Comparison of ENCODE assay signal across 19 cellular contexts in genomic region chr11:131430466-131431176, GRCh38.
DNase-seq lines count a peak whose midpoint lies in the region; ATAC-seq and TF ChIP-seq lines count a peak whose summit lies in the region.
"Had no signal": no experiment of that assay in that cellular context is flagged by ENCODE, and none has a peak within 500 bp of the region (broad histone marks: within the 10 kb centered on the region; RNA-seq: fewer than 3 reads in every experiment).

No MANE protein-coding gene starts in this region.

- ATAC-seq in PC-3: no peak

- H3K79me2 ChIP-seq in PC-3 (ENCODE audit: low read length) (no peaks in the 10 kb centered on the region), neural progenitor cell (ENCODE audit: low read depth) (no peaks in the 10 kb centered on the region)

- H3K4me3 ChIP-seq in PC-3 (ENCODE audit: low read length) (no peak overlapping the region), neural progenitor cell (no peak overlapping the region), ascending aorta (no peak overlapping the region)
- H3K4me3 ChIP-seq: SJCRH30 had no signal

- no peak overlapping the region for H3K27ac ChIP-seq in PC-3 (ENCODE audit: low read length)
- no peak overlapping the region for H3K27ac ChIP-seq in neural progenitor cell
- H3K27ac ChIP-seq in ascending aorta: no peak overlapping the region
- H3K27ac ChIP-seq: 22Rv1, SJCRH30 had no signal

- POLR2A ChIA-PET in PC-3 (lab: Charles Lee; ENCODE audit: unreplicated experiment): no interaction called here

- H3K9me3 Mint-ChIP-seq in neural progenitor cell (peaks cover 6% of the 10 kb centered on the region), type B pancreatic cell (no peaks in the 10 kb centered on the region)
- H3K9me3 Mint-ChIP-seq: activated T-helper 1 cell treated with anti-CD3 and anti-CD28 coated beads, Interleukin-12 subunit alpha, Interleukin-12 subunit beta, Interleukin-2, Interleukin-4 antibody, amounts not matched to agents 30 ng/mL and 10 ng/mL and 1 ng/mL, durations not matched to agents 14 hours and 24 hours and 36 hours; neural crest cell had no signal

- no TSS peak for BruUV-seq in PC-3 (replicated peaks; lab: Mats Ljungman, UMichigan)

- H3K36me3 ChIP-seq in PC-3 (ENCODE audit: low read depth, low read length) (no peaks in the 10 kb centered on the region), neural progenitor cell (no peaks in the 10 kb centered on the region), ascending aorta (no peaks in the 10 kb centered on the region)
- H3K36me3 ChIP-seq: SJCRH30 had no signal

- H3K4me1 Mint-ChIP-seq in neural progenitor cell (no peaks in the 10 kb centered on the region), type B pancreatic cell (ENCODE audit: unreplicated experiment) (peaks cover 6% of the 10 kb centered on the region)
- H3K4me1 Mint-ChIP-seq: neural crest cell had no signal

- intact Hi-C loops in PC-3 (cut with micrococcal nuclease) (no loop called here), ascending aorta (cut with DNase I) (no loop called here)

- H3K36me3 Mint-ChIP-seq in neural progenitor cell (no peaks in the 10 kb centered on the region), type B pancreatic cell (no peaks in the 10 kb centered on the region)

- H3K27me3 ChIP-seq in PC-3 (ENCODE audit: low read length) (peaks cover 7% of the 10 kb centered on the region; the same call in 1 of the 2 replicates), neural progenitor cell (no peaks in the 10 kb centered on the region), ascending aorta (no peaks in the 10 kb centered on the region)
- H3K27me3 ChIP-seq: SJCRH30 had no signal

- TF ChIP-seq CTCF in PC-3 (conservative IDR thresholded peaks at IDR 0.05; ENCODE audit: low read depth, low read length) (no peak), neural progenitor cell (IDR thresholded peaks at IDR 0.05) (no peak), ascending aorta (IDR thresholded peaks at IDR 0.05) (no peak), type B pancreatic cell (conservative IDR thresholded peaks at IDR 0.05) (no peak)

- no peaks in the 10 kb centered on the region for H3F3A ChIP-seq in PC-3 (ENCODE audit: low read length, unreplicated experiment)
- H3F3A ChIP-seq in neural progenitor cell (ENCODE audit: low read depth): no peaks in the 10 kb centered on the region

- H3K4me1 ChIP-seq in PC-3 (ENCODE audit: insufficient read depth, low read length) (no peaks in the 10 kb centered on the region), neural progenitor cell (no peaks in the 10 kb centered on the region), ascending aorta (no peaks in the 10 kb centered on the region)
- H3K4me1 ChIP-seq: SJCRH30 had no signal

- H3K27me3 Mint-ChIP-seq in neural progenitor cell (ENCODE audit: insufficient read depth, low read depth): peaks cover 3% of the 10 kb centered on the region
- peaks cover 4% of the 10 kb centered on the region for H3K27me3 Mint-ChIP-seq in type B pancreatic cell

- H3K9me2 ChIP-seq in PC-3 (replicated peaks; ENCODE audit: low read length): no peaks in the 10 kb centered on the region

- peak overlapping the region; percentile 3 for H3K4me3 Mint-ChIP-seq in neural progenitor cell
- no peak overlapping the region for H3K4me3 Mint-ChIP-seq in type B pancreatic cell
- H3K4me3 Mint-ChIP-seq: activated T-helper 1 cell treated with anti-CD3 and anti-CD28 coated beads, Interleukin-12 subunit alpha, Interleukin-12 subunit beta, Interleukin-2, Interleukin-4 antibody, amounts not matched to agents 30 ng/mL and 10 ng/mL and 1 ng/mL, durations not matched to agents 14 hours and 24 hours and 36 hours; neural crest cell had no signal

- H3K9me3 ChIP-seq in PC-3 (ENCODE audit: low read length) (no peaks in the 10 kb centered on the region), neural progenitor cell (ENCODE audit: low read depth) (no peaks in the 10 kb centered on the region), ascending aorta (no peaks in the 10 kb centered on the region)
- H3K9me3 ChIP-seq: SJCRH30 had no signal

- H3K9ac ChIP-seq in PC-3 (ENCODE audit: low read length): no peak overlapping the region
- H3K9ac ChIP-seq in neural progenitor cell: no peak overlapping the region

- CTCF ChIA-PET in PC-3 (lab: Charles Lee): no interaction called here

- no peaks in the 10 kb centered on the region for H4K20me1 ChIP-seq in PC-3 (ENCODE audit: low read length)
- H4K20me1 ChIP-seq in neural progenitor cell (ENCODE audit: low read depth): no peaks in the 10 kb centered on the region

- H3K4me2 ChIP-seq in PC-3 (ENCODE audit: low read length) (no peak overlapping the region), neural progenitor cell (no peak overlapping the region)

- no peak overlapping the region for H3K27ac Mint-ChIP-seq in neural progenitor cell
- no peak overlapping the region for H3K27ac Mint-ChIP-seq in type B pancreatic cell
- H3K27ac Mint-ChIP-seq: activated T-helper 1 cell treated with anti-CD3 and anti-CD28 coated beads, Interleukin-12 subunit alpha, Interleukin-12 subunit beta, Interleukin-2, Interleukin-4 antibody, amounts not matched to agents 30 ng/mL and 10 ng/mL and 1 ng/mL, durations not matched to agents 14 hours and 24 hours and 36 hours had no signal

- DNase-seq in DMS79 treated with DMSO at 0.1 percent for 48 hours (lab: John Stamatoyannopoulos, UW) (peak; percentile 15), DMS79 (lab: John Stamatoyannopoulos, UW) (no peak), PC-3 (peak; percentile 12), globus pallidus (ENCODE audit: low spot score) (peak; percentile 30), neural progenitor cell (ENCODE audit: low spot score) (no peak), ascending aorta (ENCODE audit: low spot score in 2 of 2) (no peak), type B pancreatic cell (ENCODE audit: extremely low spot score, unreplicated experiment) (no peak), islet precursor cell (no peak)
- DNase-seq: activated CD4-positive, CD25-positive, alpha-beta regulatory T cell; C1 segment of cervical spinal cord; DMS 273 treated with DMSO at 0.1 percent for 48 hours; effector CD4-positive, alpha-beta T cell; midbrain; NCI-H187; NCI-H510A; SJCRH30 had no signal

- H2AFZ ChIP-seq in PC-3 (ENCODE audit: low read length) (no peak overlapping the region), neural progenitor cell (replicated peaks) (no peak overlapping the region)

Comparison
In these comparisons a context has a peak if more than half of its experiments do, and no peak if none do; other contexts are left out.
1. DNase-seq: peak in DMS79 treated with DMSO at 0.1 percent for 48 hours (single experiment), PC-3 (single experiment) and globus pallidus (single experiment); none in DMS79 (single experiment), neural progenitor cell (single experiment), ascending aorta (0 of 2), type B pancreatic cell (single experiment) and islet precursor cell (single experiment).